Comparison of ENCODE assay signal across 14 cellular contexts in the genomic region with DNA sequence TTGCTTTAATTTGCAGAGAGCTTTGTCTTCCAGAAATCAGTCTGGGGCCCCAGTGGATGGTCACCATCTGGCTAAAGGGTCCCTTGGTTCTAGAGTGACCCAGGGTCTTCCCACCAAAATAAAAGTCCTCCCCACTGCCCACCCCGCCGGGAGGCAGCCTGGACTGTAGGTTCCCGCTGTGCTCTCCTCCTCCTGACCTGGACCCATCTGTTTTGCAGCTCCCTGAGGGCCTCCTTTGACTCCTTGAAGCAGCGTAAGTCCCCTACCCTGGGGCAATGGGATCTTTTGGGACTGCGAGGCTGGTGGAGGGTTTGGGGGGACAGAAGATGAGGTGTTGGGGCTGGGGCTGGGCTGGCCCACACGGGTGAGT. TPM values are rescaled to one million over a fixed set of nuclear protein-coding genes. Genes with fewer than 3 reads are reported as not detected.
DNase-seq lines count a peak whose midpoint lies in the region; ATAC-seq, FAIRE-seq and TF ChIP-seq lines count a peak whose summit lies in the region.
"Had no signal": no experiment of that assay in that cellular context is flagged by ENCODE, and none has a peak within 500 bp of the region (broad histone marks: within the 10 kb centered on the region; RNA-seq: fewer than 3 reads in every experiment).

No MANE protein-coding gene starts in this region.

- intact Hi-C loops in pancreas (cut with DNase I): loop anchor here in 1 of 3 donors (10.0 kb wide), 1 partner anchor 520 kb away; no protein-coding TSS in a partner anchor

- DNase-seq in activated CD8-positive, alpha-beta memory T cell treated with anti-CD3 and anti-CD28 coated beads for 24 hours: peak; percentile 49
- DNase-seq in activated CD8-positive, alpha-beta memory T cell treated with anti-CD3 and anti-CD28 coated beads, Interleukin-2, amount 50 U/mL, for 48 hours: no peak
- peak; percentile 0 for DNase-seq in activated naive CD8-positive, alpha-beta T cell treated with anti-CD3 and anti-CD28 coated beads, Interleukin-2, amount 50 U/mL, for 24 hours
- DNase-seq in pancreas (peak in 4 of 6 donors; percentile 1 to 37 (median 20)), foreskin fibroblast (no peak), epidermal melanocyte (ENCODE audit: insufficient read length, low spot score) (no peak)

- no peak for FAIRE-seq in pancreas (lab: Jason Lieb, UNC)
- FAIRE-seq: urothelium cell line had no signal

- no peaks in the 10 kb centered on the region for H3K27me3 Mint-ChIP-seq in activated naive CD8-positive, alpha-beta T cell treated with anti-CD3 and anti-CD28 coated beads, Interleukin-2, amount 50 U/mL, for 24 hours
- H3K27me3 Mint-ChIP-seq: IgD-negative memory B cell, T-cell had no signal

- 84 to 96% methylated on average over 4 to 6 of the region's 6 CpGs for WGBS in pancreas, 2 donors

- H3K36me3 ChIP-seq in HEK293 (ENCODE audit: control insufficient read depth in 2 of 2, insufficient read depth in 1 of 2, low read length in 2 of 2) (no peaks in the 10 kb centered on the region), pancreas (no peaks in the 10 kb centered on the region)

- no peaks in the 10 kb centered on the region for H3K27me3 ChIP-seq in pancreas

- H3K36me3 Mint-ChIP-seq in activated naive CD8-positive, alpha-beta T cell treated with anti-CD3 and anti-CD28 coated beads, Interleukin-2, amount 50 U/mL, for 24 hours (ENCODE audit: low read depth): peaks cover 32% of the 10 kb centered on the region
- H3K36me3 Mint-ChIP-seq: IgD-negative memory B cell had no signal

- POLR2A ChIA-PET in HEK293 (lab: Yijun Ruan, JAX): no interaction called here

- H3K4me1 ChIP-seq in HEK293 (ENCODE audit: control insufficient read depth, insufficient read depth, low read length) (no peaks in the 10 kb centered on the region), pancreas (peaks cover 0 to 4% (median 3%) of the 10 kb centered on the region in 3 donors)

- H3K4me3 Mint-ChIP-seq in activated naive CD8-positive, alpha-beta T cell treated with anti-CD3 and anti-CD28 coated beads, Interleukin-2, amount 50 U/mL, for 24 hours: no peak overlapping the region
- H3K4me3 Mint-ChIP-seq: IgD-negative memory B cell, T-cell had no signal

- H3K9me3 ChIP-seq in HEK293 (ENCODE audit: control insufficient read depth, insufficient read depth, low read depth, low read length) (no peaks in the 10 kb centered on the region), pancreas (no peaks in the 10 kb centered on the region)

- peaks cover 49% of the 10 kb centered on the region for H3K4me1 Mint-ChIP-seq in activated naive CD8-positive, alpha-beta T cell treated with anti-CD3 and anti-CD28 coated beads, Interleukin-2, amount 50 U/mL, for 24 hours

- no peak overlapping the region for H3K27ac Mint-ChIP-seq in activated naive CD8-positive, alpha-beta T cell treated with anti-CD3 and anti-CD28 coated beads, Interleukin-2, amount 50 U/mL, for 24 hours

- CTCF ChIA-PET in HEK293 (lab: Yijun Ruan, JAX): interaction anchor here (0.7 to 4.3 kb wide), 14 partner anchors 10 to 677 kb away, joined by 3 to 32 read pairs (median 4); no protein-coding TSS in a partner anchor

- ATAC-seq in activated naive CD8-positive, alpha-beta T cell treated with anti-CD3 and anti-CD28 coated beads, Interleukin-2, amount 50 U/mL, for 24 hours: no peak
- ATAC-seq in pancreas (no peak), HG03565 (IDR thresholded peaks at IDR 0.05; ENCODE audit: unreplicated experiment) (no peak)

- H3K4me3 ChIP-seq in HEK293 (ENCODE audit: low read depth, low read length) (no peak overlapping the region), pancreas (no peak overlapping the region), foreskin fibroblast (ENCODE audit: low read depth in 1 of 2, low read length in 2 of 2) (no peak overlapping the region)
- H3K4me3 ChIP-seq: smooth muscle cell had no signal

- H3K9me3 Mint-ChIP-seq in activated naive CD8-positive, alpha-beta T cell treated with anti-CD3 and anti-CD28 coated beads, Interleukin-2, amount 50 U/mL, for 24 hours: no peaks in the 10 kb centered on the region
- H3K9me3 Mint-ChIP-seq: IgD-negative memory B cell, T-cell had no signal

- TF ChIP-seq CTCF in HEK293 (tag by site-specific recombination; IDR thresholded peaks at IDR 0.05) (no peak), pancreas (IDR thresholded peaks at IDR 0.05) (no peak), foreskin fibroblast (IDR thresholded peaks at IDR 0.05; ENCODE audit: low read depth, low read length) (no peak)

- H3K27ac ChIP-seq in HEK293 (ENCODE audit: extremely low read depth, low read depth, low read length): no peak overlapping the region
- no peak overlapping the region for H3K27ac ChIP-seq in pancreas
- H3K27ac ChIP-seq: RWPE1 had no signal

TF ChIP-seq in HEK293, 187 proteins besides CTCF, POLR2A, EP300 and RAD21:
- TF ChIP-seq ZNF175 (tag by site-specific recombination; IDR thresholded peaks at IDR 0.05) (no peak), MYNN (tag by site-specific recombination; IDR thresholded peaks at IDR 0.05; ENCODE audit: borderline replicate concordance) (peak; percentile 86)

RNA-seq across cellular contexts. Expression of a gene that starts 30.1 kb away (rescaled TPM):
- 1 to 10 TPM in 4 of 6 donors, under 1 TPM in 1, not detected in 1; 0.83 to 4.9 (median 3.1) TPM for total RNA-seq in pancreas
- 1 to 10 TPM; 3.6 to 6.2 TPM for polyA plus RNA-seq in pancreas
- total RNA-seq: A673, smooth muscle cell had no signal

RNA-seq across cellular contexts. Expression of a gene that starts 45.9 kb away (rescaled TPM):
- total RNA-seq in pancreas: 100 to 1,000 TPM in 2 of 6 donors, 10 to 100 TPM in 4; 71.6 to 158 (median 88.5) TPM
- polyA plus RNA-seq in pancreas: 100 to 1,000 TPM in 1 of 2 donors, 10 to 100 TPM in 1; 86.7 to 173 TPM

Comparison
In these comparisons a context has a peak if more than half of its experiments do, and no peak if none do; other contexts are left out.
1. DNase-seq: peak in activated CD8-positive, alpha-beta memory T cell treated with anti-CD3 and anti-CD28 coated beads for 24 hours (single experiment), activated naive CD8-positive, alpha-beta T cell treated with anti-CD3 and anti-CD28 coated beads, Interleukin-2, amount 50 U/mL, for 24 hours (single experiment) and pancreas (4 of 6); none in activated CD8-positive, alpha-beta memory T cell treated with anti-CD3 and anti-CD28 coated beads, Interleukin-2, amount 50 U/mL, for 48 hours (single experiment), foreskin fibroblast (0 of 2) and epidermal melanocyte (single experiment).